ENCODE assay signal across 11 cellular contexts in genomic region chr4:7928711-7929505, GRCh38. TPM values are rescaled to one million over a fixed set of nuclear protein-coding genes. Genes with fewer than 3 reads are reported as not detected.
DNase-seq lines count a peak whose midpoint lies in the region; ATAC-seq, FAIRE-seq and TF ChIP-seq lines count a peak whose summit lies in the region.
"Had no signal": no experiment of that assay in that cellular context is flagged by ENCODE, and none has a peak within 500 bp of the region (broad histone marks: within the 10 kb centered on the region; RNA-seq: fewer than 3 reads in every experiment).

No MANE protein-coding gene starts in this region.

- H3K36me3 ChIP-seq in kidney (ENCODE audit: control insufficient read depth in 1 of 2, insufficient read depth in 2 of 2, low read length in 2 of 2) (no peaks in the 10 kb centered on the region), upper lobe of right lung (no peaks in the 10 kb centered on the region)
- H3K36me3 ChIP-seq: upper lobe of left lung had no signal

- FAIRE-seq in kidney (lab: Jason Lieb, UNC) (no peak), GM12891 (lab: Jason Lieb, UNC) (no peak)

- H3K27ac ChIP-seq in kidney (ENCODE audit: low read depth in 2 of 2, low read length in 2 of 2) (no peak overlapping the region), upper lobe of right lung (no peak overlapping the region)
- H3K27ac ChIP-seq: upper lobe of left lung had no signal

- intact Hi-C loops in kidney (cut with DNase I): no loop called here
- intact Hi-C loops in upper lobe of right lung (cut with DNase I): no loop called here

- no peaks in the 10 kb centered on the region for H3K27me3 ChIP-seq in upper lobe of right lung
- H3K27me3 ChIP-seq: upper lobe of left lung had no signal

- H3K9me3 ChIP-seq in kidney (ENCODE audit: control insufficient read depth in 1 of 2, low read length in 2 of 2): no peaks in the 10 kb centered on the region
- H3K9me3 ChIP-seq in upper lobe of right lung: no peaks in the 10 kb centered on the region
- H3K9me3 ChIP-seq: upper lobe of left lung had no signal

- DNase-seq in NCI-H748 (lab: John Stamatoyannopoulos, UW; ENCODE audit: unreplicated experiment) (peak; percentile 32), NCI-H748 treated with DMSO at 0.1 percent for 48 hours (lab: John Stamatoyannopoulos, UW) (no peak), cerebellar cortex (ENCODE audit: low spot score) (peak; percentile 75), kidney (no peak), upper lobe of right lung (no peak), NOMO-1 treated with dmso at 0.1 percent for 144 hours (lab: John Stamatoyannopoulos, UW; ENCODE audit: unreplicated experiment) (no peak), DMS79 treated with DMSO at 0.1 percent for 48 hours (lab: John Stamatoyannopoulos, UW) (no peak), GM12891 (ENCODE audit: insufficient read length, low spot score) (no peak)
- DNase-seq: NCI-H187; stimulated activated CD4-positive, alpha-beta T cell treated with anti-CD3 and anti-CD28 coated beads, Interleukin-15, amount 100 ng/mL, for 24 hours had no signal

- peak; percentile 29 for ATAC-seq in upper lobe of right lung

- no peak overlapping the region for H3K4me3 ChIP-seq in kidney (ENCODE audit: low read length in 2 of 2)
- H3K4me3 ChIP-seq in upper lobe of right lung: no peak overlapping the region
- H3K4me3 ChIP-seq: upper lobe of left lung had no signal

- no peak overlapping the region for H3K9ac ChIP-seq in kidney (ENCODE audit: low read length in 2 of 2)

- H3K4me1 ChIP-seq in kidney (ENCODE audit: control insufficient read depth in 1 of 2, insufficient read depth in 1 of 2, low read depth in 1 of 2, low read length in 2 of 2): peaks cover 2 to 4% of the 10 kb centered on the region in 2 donors
- peaks cover 14% of the 10 kb centered on the region for H3K4me1 ChIP-seq in upper lobe of right lung

- TF ChIP-seq CTCF in kidney (IDR thresholded peaks at IDR 0.05; ENCODE audit: borderline replicate concordance, extremely low read depth, insufficient read depth) (peak; percentile 33), upper lobe of right lung (IDR thresholded peaks at IDR 0.05) (peak; percentile 11)

- no peak for TF ChIP-seq POLR2A in GM12891 (IDR thresholded peaks at IDR 0.05; ENCODE audit: low read depth, low read length)

TF ChIP-seq in GM12891, 5 proteins besides CTCF, POLR2A, EP300 and RAD21:
- no peak for TF ChIP-seq SPI1 (IDR thresholded peaks at IDR 0.05; ENCODE audit: low read depth, low read length)
- TF ChIP-seq TAF1 (IDR thresholded peaks at IDR 0.05; ENCODE audit: low read depth, low read length): no peak
- no peak for TF ChIP-seq PAX5 (IDR thresholded peaks at IDR 0.05; ENCODE audit: insufficient read depth, low read length, severe bottlenecking)
- no peak for TF ChIP-seq POLR2AphosphoS5 (IDR thresholded peaks at IDR 0.05; ENCODE audit: low read depth, low read length)
- no peak for TF ChIP-seq POU2F2 (IDR thresholded peaks at IDR 0.05; ENCODE audit: low read depth, low read length)

RNA-seq across cellular contexts. Expression of gene AFAP1, which starts 10.8 kb away (rescaled TPM):
- total RNA-seq in kidney: 26.3 TPM
- polyA plus RNA-seq in kidney (ENCODE audit: insufficient read depth, low read depth, low replicate concordance): 2.6 TPM
- total RNA-seq in upper lobe of right lung: 28.7 TPM
- 1.3 TPM for polyA plus RNA-seq in GM12891 (2012; ENCODE audit: low read depth, missing spikeins)

Comparison
In these comparisons a context has a peak if more than half of its experiments do, and no peak if none do; other contexts are left out.
1. DNase-seq: peak in NCI-H748 (single experiment) and cerebellar cortex (single experiment); none in NCI-H748 treated with DMSO at 0.1 percent for 48 hours (single experiment), kidney (single experiment), upper lobe of right lung (single experiment), NOMO-1 treated with dmso at 0.1 percent for 144 hours (single experiment), DMS79 treated with DMSO at 0.1 percent for 48 hours (single experiment) and GM12891 (single experiment).